In the genomic region with DNA sequence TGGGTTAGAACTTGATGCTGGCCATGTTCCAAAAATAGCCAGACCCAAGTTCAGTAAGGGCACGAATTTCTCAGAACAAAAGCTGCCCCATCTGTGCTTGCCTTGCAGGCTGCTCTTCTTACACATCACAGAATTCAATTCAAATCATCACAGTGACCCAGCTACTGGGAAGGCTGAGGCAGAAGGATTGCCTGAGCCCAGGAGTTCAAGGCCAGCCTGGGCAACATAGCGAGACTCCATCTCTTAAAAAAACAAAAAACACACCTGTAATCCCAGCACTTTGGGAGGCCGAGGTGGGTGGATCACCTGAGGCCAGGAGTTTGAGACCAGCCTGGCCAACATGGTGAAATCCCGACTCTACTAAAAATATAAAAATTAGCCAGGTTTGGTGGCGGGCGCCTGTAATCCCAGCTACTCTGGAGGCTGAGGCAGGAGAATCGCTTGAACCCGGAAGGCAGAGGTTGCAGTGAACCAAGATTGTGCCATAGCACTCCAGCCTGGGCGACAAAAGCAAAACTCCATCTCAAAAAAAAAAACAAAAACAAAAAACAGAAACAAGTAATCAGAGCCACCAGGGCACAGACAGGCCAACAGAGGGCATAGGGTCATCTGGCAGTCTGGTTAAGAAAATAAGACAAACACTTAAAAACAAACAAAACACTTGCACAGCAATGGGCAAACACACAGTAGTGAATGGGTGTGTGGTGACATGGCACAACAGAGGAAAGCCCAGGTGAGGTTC, we compare ENCODE assay signal across 8 cellular contexts. TPM values are rescaled to one million over a fixed set of nuclear protein-coding genes. Genes with fewer than 3 reads are reported as not detected.
A peak's percentile ranks its signal among the peaks of the same experiment; 100 is the strongest.
DNase-seq lines count a peak whose midpoint lies in the region; ATAC-seq, FAIRE-seq and TF ChIP-seq lines count a peak whose summit lies in the region.
"Not testable (repeated sequence)": the region's sequence is repeated elsewhere in the genome, so short reads cannot be mapped to it uniquely, and the experiment has no call there.

No MANE protein-coding gene starts in this region.

- POLR2A ChIA-PET in AG04449 (lab: Yijun Ruan, JAX) = interaction anchor here (0.5 to 2.1 kb wide), 4 partner anchors 10 to 1296 kb away, joined by 3 to 17 read pairs (median 6); no protein-coding TSS in a partner anchor
- POLR2A ChIA-PET in H1 (lab: Charles Lee; ENCODE audit: partially characterized antibody) = interaction anchor here (0.5 to 3.2 kb wide), 10 partner anchors 10 to 215 kb away, joined by 3 to 27 read pairs (median 4); partner anchors contain the start of genes AGTRAP, DRAXIN and MIIP

- DNase-seq in AG04449 (ENCODE audit: low read depth, low spot score); HAP-1 (ENCODE audit: low spot score in 2 of 2); RWPE2 (ENCODE audit: low spot score); H1 (ENCODE audit: low read depth in 1 of 2, low spot score in 2 of 2): not testable (repeated sequence)

- H3K36me3 Mint-ChIP-seq in activated naive CD8-positive, alpha-beta T cell = not testable (repeated sequence)
- H3K36me3 Mint-ChIP-seq in stimulated activated naive CD8-positive, alpha-beta T cell treated with anti-CD3 and anti-CD28 coated beads, Interleukin-15, Interleukin-2, amounts not matched to agents 100 ng/mL and 50 ng/mL, for 24 hours (ENCODE audit: low read depth) = peaks cover 23% of the 10 kb centered on the region

- H2BK15ac ChIP-seq in H1 (ENCODE audit: low read length) = not testable (repeated sequence)

- not testable (repeated sequence) for H3K56ac ChIP-seq in H1 (replicated peaks; ENCODE audit: insufficient read length, low read depth, low read length)

- 76% methylated on average over 9 of the region's 9 CpGs; no CpG with 5 or more reads in 1 of the 2 experiments for WGBS in H1 (ENCODE audit: extremely low coverage in 1 of 2, insufficient coverage in 1 of 2, insufficient read length in 1 of 2, insufficient replicate concordance in 2 of 2, low coverage in 1 of 2, low lambda C conversion rate in 2 of 2, missing lambda C conversion rate in 1 of 2), 2 experiments

- not testable (repeated sequence) for TF ChIP-seq EP300 in H1 (IDR thresholded peaks at IDR 0.05; ENCODE audit: borderline replicate concordance in 1 of 2, low read depth in 2 of 2, low read length in 2 of 2); neural cell (conservative IDR thresholded peaks at IDR 0.05; ENCODE audit: poor library complexity, severe bottlenecking)

- H2BK20ac ChIP-seq in H1 (ENCODE audit: low read length) = not testable (repeated sequence)

- not testable (repeated sequence) for H3K27me3 Mint-ChIP-seq in activated naive CD8-positive, alpha-beta T cell; stimulated activated naive CD8-positive, alpha-beta T cell treated with anti-CD3 and anti-CD28 coated beads, Interleukin-15, Interleukin-2, amounts not matched to agents 100 ng/mL and 50 ng/mL, for 24 hours

- not testable (repeated sequence) for H4K91ac ChIP-seq in H1 (replicated peaks; ENCODE audit: insufficient read length, low read length)

- H3K79me1 ChIP-seq in H1 (ENCODE audit: low read depth, low read length) = not testable (repeated sequence)

- H2BK120ac ChIP-seq in H1 (replicated peaks; ENCODE audit: low read depth, low read length) = not testable (repeated sequence)

- not testable (repeated sequence) for H2BK12ac ChIP-seq in H1 (ENCODE audit: low read depth, low read length)

- not testable (repeated sequence) for H3K14ac ChIP-seq in H1 (ENCODE audit: insufficient read length)

- not testable (repeated sequence) for ATAC-seq in RWPE2 (ENCODE audit: low read depth)

- H4K8ac ChIP-seq in H1 (ENCODE audit: extremely low read depth, insufficient read depth, low read length) = not testable (repeated sequence)

- H3K9me2 ChIP-seq in neural cell (ENCODE audit: insufficient read depth, low read length) = not testable (repeated sequence)

- H3K4me3 Mint-ChIP-seq in activated naive CD8-positive, alpha-beta T cell = peak overlapping the region; percentile 98
- H3K4me3 Mint-ChIP-seq in stimulated activated naive CD8-positive, alpha-beta T cell treated with anti-CD3 and anti-CD28 coated beads, Interleukin-15, Interleukin-2, amounts not matched to agents 100 ng/mL and 50 ng/mL, for 24 hours = peak overlapping the region; percentile 97

- not testable (repeated sequence) for H4K20me1 ChIP-seq in H1 (replicated peaks in 1 of 2; ENCODE audit: control insufficient read depth in 1 of 2, insufficient read depth in 2 of 2, low read length in 2 of 2); neural cell (ENCODE audit: insufficient read depth)

- not testable (repeated sequence) for H2AK5ac ChIP-seq in H1 (ENCODE audit: low read depth, low read length)

- H3K79me2 ChIP-seq in H1 (ENCODE audit: control insufficient read depth in 1 of 2, insufficient read depth in 2 of 2, low read length in 2 of 2) (peaks cover 8 to 45% of the 10 kb centered on the region in 2 experiments; a peak in 3 of 4 replicates), neural cell (replicated peaks; ENCODE audit: insufficient read depth, low read length) (peaks cover 34% of the 10 kb centered on the region)

- H3K23me2 ChIP-seq in H1 (ENCODE audit: low read depth, low read length) = peaks cover 18% of the 10 kb centered on the region

- in situ Hi-C loops in HAP-1 (cut with MboI; ENCODE audit: low sequenced_read_pairs) = not testable (repeated sequence)

- peak overlapping the region; percentile 94 for H3K27ac ChIP-seq in RWPE2 (ENCODE audit: poor library complexity, severe bottlenecking)
- peak overlapping the region; percentile 41 for H3K27ac ChIP-seq in H1 (ENCODE audit: low read depth, low read length)
- peak overlapping the region; percentile 59 for H3K27ac ChIP-seq in neural cell (ENCODE audit: low read length)

- H3F3A ChIP-seq in neural cell (ENCODE audit: insufficient read depth, low read length, poor library complexity, severe bottlenecking) = not testable (repeated sequence)

- not testable (repeated sequence) for H3K9me3 ChIP-seq in HAP-1; RWPE2 (ENCODE audit: severe bottlenecking); H1 (ENCODE audit: insufficient read depth in 2 of 2, low read depth in 1 of 2, low read length in 1 of 2); iPS-18c (ENCODE audit: control insufficient read depth, insufficient read depth, low read length); neural cell (ENCODE audit: low read length)

- FAIRE-seq in H1 (lab: Jason Lieb, UNC) = not testable (repeated sequence)

- not testable (repeated sequence) for TF ChIP-seq POLR2A in H1 (IDR thresholded peaks at IDR 0.05; ENCODE audit: control extremely low read depth in 1 of 2, low read depth in 2 of 2, low read length in 2 of 2)

- H2BK5ac ChIP-seq in H1 (ENCODE audit: low read depth, low read length) = not testable (repeated sequence)

- not testable (repeated sequence) for H3K27me3 ChIP-seq in HAP-1 (ENCODE audit: low read depth); RWPE2 (ENCODE audit: insufficient read depth, poor library complexity, severe bottlenecking); H1 (replicated peaks in 1 of 4; ENCODE audit: control insufficient read depth in 3 of 4, extremely low read depth in 1 of 4, insufficient read depth in 3 of 4, low read length in 3 of 4); neural cell (ENCODE audit: insufficient read depth, low read depth, low read length)

- H3K4me1 Mint-ChIP-seq in activated naive CD8-positive, alpha-beta T cell (ENCODE audit: low read depth) = peaks cover 56% of the 10 kb centered on the region
- peaks cover 64% of the 10 kb centered on the region for H3K4me1 Mint-ChIP-seq in stimulated activated naive CD8-positive, alpha-beta T cell treated with anti-CD3 and anti-CD28 coated beads, Interleukin-15, Interleukin-2, amounts not matched to agents 100 ng/mL and 50 ng/mL, for 24 hours (ENCODE audit: low read depth)

- peak overlapping the region; percentile 84 to 98 for H3K4me2 ChIP-seq in H1 (ENCODE audit: insufficient read depth in 1 of 2, low read depth in 2 of 2, low read length in 2 of 2)
- H3K4me2 ChIP-seq in neural cell (ENCODE audit: low read length) = peak overlapping the region; percentile 90

- peak overlapping the region; percentile 10 for H3K4ac ChIP-seq in H1 (replicated peaks; ENCODE audit: insufficient read length, low read depth, low read length)

- H3K4me3 ChIP-seq in AG04449 (ENCODE audit: low read depth, low read length) (peak overlapping the region; percentile 72), HAP-1 (peak overlapping the region; percentile 84), RWPE2 (ENCODE audit: severe bottlenecking) (peak overlapping the region; percentile 34), H1 (ENCODE audit: extremely low read depth in 1 of 4, insufficient read depth in 2 of 4, low read depth in 3 of 4, low read length in 4 of 4) (peak overlapping the region; percentile 15 to 88 (median 66); a peak in 6 of 8 replicates), iPS-18c (ENCODE audit: insufficient read depth, low read depth, low read length) (peak overlapping the region; percentile 89), neural cell (ENCODE audit: low read length) (peak overlapping the region; percentile 99)

- H3K36me3 ChIP-seq in HAP-1 (replicated peaks) = peaks cover 27% of the 10 kb centered on the region
- peaks cover 40% of the 10 kb centered on the region for H3K36me3 ChIP-seq in RWPE2 (ENCODE audit: low read depth)
- H3K36me3 ChIP-seq in H1 (ENCODE audit: control insufficient read depth in 2 of 4, insufficient read depth in 4 of 4, low read length in 3 of 4) = peaks cover 4 to 17% (median 15%) of the 10 kb centered on the region in 4 experiments; a peak in 7 of 8 replicates
- H3K36me3 ChIP-seq in neural cell (ENCODE audit: insufficient read depth, low read length) = not testable (repeated sequence)

- not testable (repeated sequence) for TF ChIP-seq RAD21 in H1 (IDR thresholded peaks at IDR 0.05 in 1 of 2, conservative IDR thresholded peaks at IDR 0.05 in 1 of 2; ENCODE audit: low read depth in 2 of 2, low read length in 2 of 2); neural cell (conservative IDR thresholded peaks at IDR 0.05)

- peak overlapping the region in 2 of 4 experiments; percentile 26 to 44; a peak in 1 of 7 replicates for H3K9ac ChIP-seq in H1 (replicated peaks in 1 of 4; ENCODE audit: extremely low read depth in 1 of 4, low read depth in 3 of 4, low read length in 3 of 4)
- peak overlapping the region; percentile 93 for H3K9ac ChIP-seq in neural cell (ENCODE audit: low read length)

- H3K4me1 ChIP-seq in HAP-1 (peaks cover 28% of the 10 kb centered on the region), RWPE2 (ENCODE audit: insufficient read depth, poor library complexity, severe bottlenecking) (peaks cover 17% of the 10 kb centered on the region), H1 (replicated peaks in 1 of 4; ENCODE audit: control insufficient read depth in 3 of 4, insufficient read depth in 4 of 4, low read length in 3 of 4) (peaks cover 13 to 24% (median 18%) of the 10 kb centered on the region in 4 experiments)

- not testable (repeated sequence) for H3K9me3 Mint-ChIP-seq in activated naive CD8-positive, alpha-beta T cell (ENCODE audit: low read depth); stimulated activated naive CD8-positive, alpha-beta T cell treated with anti-CD3 and anti-CD28 coated beads, Interleukin-15, Interleukin-2, amounts not matched to agents 100 ng/mL and 50 ng/mL, for 24 hours

- H2AFZ ChIP-seq in H1 (ENCODE audit: low read length); neural cell (ENCODE audit: low read depth, low read length): not testable (repeated sequence)

- H3K23ac ChIP-seq in H1 (ENCODE audit: insufficient read length) = not testable (repeated sequence)

- H3K27ac Mint-ChIP-seq in activated naive CD8-positive, alpha-beta T cell = peak overlapping the region; percentile 66
- H3K27ac Mint-ChIP-seq in stimulated activated naive CD8-positive, alpha-beta T cell treated with anti-CD3 and anti-CD28 coated beads, Interleukin-15, Interleukin-2, amounts not matched to agents 100 ng/mL and 50 ng/mL, for 24 hours = peak overlapping the region; percentile 47

- not testable (repeated sequence) for TF ChIP-seq CTCF in AG04449 (IDR thresholded peaks at IDR 0.05; ENCODE audit: insufficient read depth, low read length, missing control alignments); RWPE2 (IDR thresholded peaks at IDR 0.05; ENCODE audit: poor library complexity, severe bottlenecking); H1 (IDR thresholded peaks at IDR 0.05; ENCODE audit: control extremely low read depth in 1 of 3, insufficient read depth in 1 of 3, low read depth in 1 of 3, low read length in 3 of 3); neural cell (IDR thresholded peaks at IDR 0.05; ENCODE audit: poor library complexity, severe bottlenecking)

- H3K18ac ChIP-seq in H1 (ENCODE audit: extremely low read depth, low read length) = not testable (repeated sequence)

- CTCF ChIA-PET in AG04449 (lab: Yijun Ruan, JAX) = interaction anchor here (1.0 to 3.1 kb wide), 3 partner anchors 19 to 139 kb away, joined by 3 to 18 read pairs (median 4); partner anchors contain the start of gene FBXO6
- CTCF ChIA-PET in H1 (lab: Charles Lee; ENCODE audit: partially characterized antibody) = interaction anchor here (0.6 to 4.2 kb wide), 7 partner anchors 10 to 1744 kb away, joined by 3 to 49 read pairs (median 3); no protein-coding TSS in a partner anchor

- H4K5ac ChIP-seq in H1 (ENCODE audit: insufficient read length, low read depth, low read length) = peak overlapping the region; percentile 14

RNA-seq across cellular contexts. Expression of gene MTHFR, which starts 1.7 kb away (rescaled TPM):
- total RNA-seq in H1 (2021; fragmentation: NEBNext Ultra II Directional; extraction: Animal tissue kit (Norgen Biotek cat#: 25700)) = 17.9 and 18.5 TPM in 2 replicates
- polyA plus RNA-seq in H1 (2011; rRNA removed) (8.7 and 11.6 TPM in 2 replicates), neural cell (21.2 and 25.8 TPM in 2 replicates)
- 11.6 TPM for polyA plus RNA-seq in H1 (2011; cell fraction: cytosol; rRNA removed)
- polyA plus RNA-seq in H1 (2011; cell fraction: nucleus; rRNA removed) = 25.9 TPM
- polyA plus RNA-seq in H1 (2012, experiment 1 of 2) = 8.8 to 11.6 TPM (median 10.6 TPM) in 4 replicates
- 9.7 TPM for polyA plus RNA-seq in H1 (2012, experiment 2 of 2)
- 7.9 TPM for polyA plus RNA-seq in H1 (2013, experiment 1 of 2)
- polyA plus RNA-seq in H1 (2013, experiment 2 of 2) = 6.8 TPM
- 27.2 and 30.4 TPM in 2 replicates for polyA minus RNA-seq in H1 (2011; rRNA and poly(A)+ RNA removed)
- 13.9 TPM for polyA minus RNA-seq in H1 (2011; cell fraction: cytosol; rRNA and poly(A)+ RNA removed)
- 36.5 TPM for polyA minus RNA-seq in H1 (2011; cell fraction: nucleus; rRNA and poly(A)+ RNA removed)
- polyA minus RNA-seq in neural cell = 57.5 and 59.6 TPM in 2 replicates

RNA-seq across cellular contexts. Expression of gene CLCN6, which starts 1.9 kb away (rescaled TPM):
- 25.5 and 26.0 TPM in 2 replicates for total RNA-seq in H1 (2021; fragmentation: NEBNext Ultra II Directional; extraction: Animal tissue kit (Norgen Biotek cat#: 25700))
- 15.7 and 20.4 TPM in 2 replicates for polyA plus RNA-seq in H1 (2011; rRNA removed)
- polyA plus RNA-seq in H1 (2011; cell fraction: cytosol; rRNA removed) = 14.5 TPM
- polyA plus RNA-seq in H1 (2011; cell fraction: nucleus; rRNA removed) = 56.9 TPM
- 16.3 to 19.7 TPM (median 17.9 TPM) in 4 replicates for polyA plus RNA-seq in H1 (2012, experiment 1 of 2)
- polyA plus RNA-seq in H1 (2012, experiment 2 of 2) = 5.3 TPM
- 25.9 TPM for polyA plus RNA-seq in H1 (2013, experiment 1 of 2)
- 26.7 TPM for polyA plus RNA-seq in H1 (2013, experiment 2 of 2)
- 14.1 and 19.6 TPM in 2 replicates for polyA minus RNA-seq in H1 (2011; rRNA and poly(A)+ RNA removed)
- polyA minus RNA-seq in H1 (2011; cell fraction: cytosol; rRNA and poly(A)+ RNA removed) = 11.1 TPM
- 21.3 TPM for polyA minus RNA-seq in H1 (2011; cell fraction: nucleus; rRNA and poly(A)+ RNA removed)
- 12.5 and 15.6 TPM in 2 replicates for polyA plus RNA-seq in neural cell
- 20.9 and 21.3 TPM in 2 replicates for polyA minus RNA-seq in neural cell

RNA-seq across cellular contexts. Expression of gene C1orf167, which starts 42.1 kb away (rescaled TPM):
- total RNA-seq in H1 (2021; fragmentation: NEBNext Ultra II Directional; extraction: Animal tissue kit (Norgen Biotek cat#: 25700)) = 0.90 and 1.3 TPM in 2 replicates
- polyA plus RNA-seq in H1 (2011; rRNA removed) = 0.67 and 0.70 TPM in 2 replicates
- 1.0 TPM for polyA plus RNA-seq in H1 (2011; cell fraction: cytosol; rRNA removed)
- 1.4 TPM for polyA plus RNA-seq in H1 (2011; cell fraction: nucleus; rRNA removed)
- polyA plus RNA-seq in H1 (2012, experiment 1 of 2) = 0.52 to 4.1 TPM (median 1.8 TPM) in 4 replicates
- 0.43 TPM for polyA plus RNA-seq in H1 (2012, experiment 2 of 2)
- polyA plus RNA-seq in H1 (2013, experiment 1 of 2) = 0.69 TPM
- 0.64 TPM for polyA plus RNA-seq in H1 (2013, experiment 2 of 2)
- polyA minus RNA-seq in H1 (2011; rRNA and poly(A)+ RNA removed) = 0.22 and 0.47 TPM in 2 replicates
- not detected for polyA minus RNA-seq in H1 (2011; cell fraction: cytosol; rRNA and poly(A)+ RNA removed)
- 1.2 TPM for polyA minus RNA-seq in H1 (2011; cell fraction: nucleus; rRNA and poly(A)+ RNA removed)
- polyA plus RNA-seq in neural cell = not detected in 2 replicates
- polyA minus RNA-seq in neural cell = not detected in 2 replicates

RNA-seq across cellular contexts. Expression of gene NPPA, which starts 43.5 kb away (rescaled TPM):
- total RNA-seq in H1 (2021; fragmentation: NEBNext Ultra II Directional; extraction: Animal tissue kit (Norgen Biotek cat#: 25700)) = not detected in 2 replicates
- polyA plus RNA-seq in H1 (2011; rRNA removed) = not detected in 2 replicates
- polyA plus RNA-seq in H1 (2011; cell fraction: cytosol; rRNA removed) = not detected
- polyA plus RNA-seq in H1 (2011; cell fraction: nucleus; rRNA removed) = not detected
- 0.28 to 0.62 TPM in 2 of 4 replicates, not detected in the others for polyA plus RNA-seq in H1 (2012, experiment 1 of 2)
- not detected for polyA plus RNA-seq in H1 (2012, experiment 2 of 2)
- polyA plus RNA-seq in H1 (2013, experiment 1 of 2) = not detected
- polyA plus RNA-seq in H1 (2013, experiment 2 of 2) = not detected
- not detected in 2 replicates for polyA minus RNA-seq in H1 (2011; rRNA and poly(A)+ RNA removed)
- not detected for polyA minus RNA-seq in H1 (2011; cell fraction: cytosol; rRNA and poly(A)+ RNA removed)
- polyA minus RNA-seq in H1 (2011; cell fraction: nucleus; rRNA and poly(A)+ RNA removed) = not detected
- polyA plus RNA-seq in neural cell = not detected in 2 replicates
- polyA minus RNA-seq in neural cell = not detected in 2 replicates

RNA-seq across cellular contexts. Expression of gene NPPB, which starts 54.6 kb away (rescaled TPM):
- total RNA-seq in H1 (2021; fragmentation: NEBNext Ultra II Directional; extraction: Animal tissue kit (Norgen Biotek cat#: 25700)) = 0.91 and 1.2 TPM in 2 replicates
- polyA plus RNA-seq in H1 (2011; rRNA removed) (0.36 and 0.77 TPM in 2 replicates), neural cell (not detected in 2 replicates)
- 0.18 TPM for polyA plus RNA-seq in H1 (2011; cell fraction: cytosol; rRNA removed)
- 0.19 TPM for polyA plus RNA-seq in H1 (2011; cell fraction: nucleus; rRNA removed)
- polyA plus RNA-seq in H1 (2012, experiment 1 of 2) = 0.27 to 0.49 TPM in 2 of 4 replicates, not detected in the others
- polyA plus RNA-seq in H1 (2012, experiment 2 of 2) = 0.67 TPM
- 1.8 TPM for polyA plus RNA-seq in H1 (2013, experiment 1 of 2)
- 2.2 TPM for polyA plus RNA-seq in H1 (2013, experiment 2 of 2)
- polyA minus RNA-seq in H1 (2011; rRNA and poly(A)+ RNA removed) = not detected in 2 replicates
- not detected for polyA minus RNA-seq in H1 (2011; cell fraction: cytosol; rRNA and poly(A)+ RNA removed)
- polyA minus RNA-seq in H1 (2011; cell fraction: nucleus; rRNA and poly(A)+ RNA removed) = not detected
- polyA minus RNA-seq in neural cell = not detected in 2 replicates

Comparison
In these comparisons a context has a peak if more than half of its experiments do, and no peak if none do; other contexts are left out.
1. H3K4me3 ChIP-seq: peak in every context shown above with its lines; median percentile 99 in neural cell; 89 in iPS-18c; 84 in HAP-1; 72 in AG04449; 66 in H1; 34 in RWPE2.
2. H3K27ac ChIP-seq: peak in every context shown above with its lines; median percentile 94 in RWPE2; 59 in neural cell; 41 in H1.